ENCODE assay signal across 1 cellular context in the genomic region with DNA sequence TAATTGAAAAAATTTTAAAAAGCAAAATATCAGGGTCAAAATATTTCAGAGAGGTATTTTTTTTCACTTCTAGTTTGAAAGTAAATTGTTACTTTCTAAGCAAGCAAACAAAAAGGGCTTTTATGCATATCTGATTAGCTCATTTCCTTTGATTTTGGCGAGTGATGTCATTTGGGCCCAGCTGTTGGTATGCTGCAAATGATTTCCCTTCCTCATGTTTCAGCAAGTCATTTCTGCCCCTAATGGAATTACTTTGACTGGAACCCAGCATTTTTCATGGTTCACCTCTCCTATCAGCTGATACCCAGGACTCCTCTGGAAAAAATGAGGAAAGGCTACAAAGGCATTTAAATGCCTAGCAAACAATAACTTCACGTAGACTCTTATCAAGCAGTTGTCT.
TF ChIP-seq lines count a peak whose summit lies in the region.

No MANE protein-coding gene starts in this region.

TF ChIP-seq in IMR-90, 13 proteins besides CTCF, POLR2A, EP300 and RAD21:
- TF ChIP-seq RFX5 (IDR thresholded peaks at IDR 0.05; ENCODE audit: low read depth, low read length), result no peak
- TF ChIP-seq FOS (IDR thresholded peaks at IDR 0.05; ENCODE audit: low read depth, low read length), result no peak
- TF ChIP-seq CHD1 (IDR thresholded peaks at IDR 0.05; ENCODE audit: low read depth, low read length), result no peak
- TF ChIP-seq SMC3 (IDR thresholded peaks at IDR 0.05; ENCODE audit: low read depth, low read length), result no peak
- TF ChIP-seq, protein P1, sequence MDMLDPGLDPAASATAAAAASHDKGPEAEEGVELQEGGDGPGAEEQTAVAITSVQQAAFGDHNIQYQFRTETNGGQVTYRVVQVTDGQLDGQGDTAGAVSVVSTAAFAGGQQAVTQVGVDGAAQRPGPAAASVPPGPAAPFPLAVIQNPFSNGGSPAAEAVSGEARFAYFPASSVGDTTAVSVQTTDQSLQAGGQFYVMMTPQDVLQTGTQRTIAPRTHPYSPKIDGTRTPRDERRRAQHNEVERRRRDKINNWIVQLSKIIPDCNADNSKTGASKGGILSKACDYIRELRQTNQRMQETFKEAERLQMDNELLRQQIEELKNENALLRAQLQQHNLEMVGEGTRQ (IDR thresholded peaks at IDR 0.05; ENCODE audit: low read depth, low read length), result no peak
- no peak for TF ChIP-seq MAZ (IDR thresholded peaks at IDR 0.05; ENCODE audit: borderline replicate concordance, low read depth, low read length)
